ENCODE assay signal across 8 cellular contexts in the genomic region with DNA sequence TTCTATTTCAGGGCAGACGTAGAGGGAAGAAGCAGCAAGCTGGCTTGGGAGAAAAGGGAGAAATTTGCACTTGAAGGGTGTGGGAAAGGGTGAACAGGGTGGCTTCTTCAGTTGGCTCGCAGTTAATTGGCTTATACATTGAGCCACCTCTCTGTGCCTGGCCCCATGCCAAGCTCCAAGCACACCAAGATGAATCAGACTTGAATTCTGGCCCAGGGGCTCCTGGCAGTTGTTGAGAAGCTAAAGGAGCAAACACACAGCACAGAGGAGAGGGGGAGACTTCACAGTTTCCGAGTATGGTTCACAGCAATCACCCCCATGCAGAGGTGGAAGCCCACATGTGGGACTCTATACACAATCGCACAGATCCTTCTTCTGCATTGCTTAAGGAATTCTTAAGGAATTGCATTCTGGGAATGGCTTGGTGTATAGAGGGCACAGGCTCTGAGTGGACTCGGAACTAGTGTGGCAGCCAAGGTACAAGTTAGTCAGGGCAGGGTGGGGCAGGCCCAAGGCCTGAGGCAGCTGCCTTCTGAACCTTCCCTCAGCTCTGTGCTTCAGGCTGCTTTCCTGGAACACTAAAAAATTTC. TPM values are rescaled to one million over a fixed set of nuclear protein-coding genes. Genes with fewer than 3 reads are reported as not detected.
DNase-seq lines count a peak whose midpoint lies in the region; ATAC-seq, FAIRE-seq and TF ChIP-seq lines count a peak whose summit lies in the region.

No MANE protein-coding gene starts in this region.

- DNase-seq in NCI-H2227 treated with DMSO at 0.1 percent for 48 hours (lab: John Stamatoyannopoulos, UW), result peak; percentile 37
- DNase-seq in activated CD4-positive, alpha-beta T cell treated with anti-CD3 and anti-CD28 coated beads for 24 hours (ENCODE audit: low read depth in 2 of 2), result peak; percentile 69 to 70
- DNase-seq in choroid plexus epithelial cell (ENCODE audit: low read depth), result peak; percentile 97
- peak; percentile 41 for DNase-seq in HepG2 (ENCODE audit: low spot score)
- DNase-seq in stimulated activated CD4-positive, alpha-beta T cell treated with anti-CD3 and anti-CD28 coated beads, Interleukin-1b, Interleukin-23, amount 100 ng/mL, for 4 hours (ENCODE audit: low read depth in 2 of 2), result peak; percentile 65 to 72

- no peak for TF ChIP-seq RAD21 in HepG2 (CRISPR knock-in tag; IDR thresholded peaks at IDR 0.05)

- H2AFZ ChIP-seq in HepG2 (ENCODE audit: low read length), result peak overlapping the region; percentile 39

- peaks cover 9% of the 10 kb centered on the region for H3K79me2 ChIP-seq in HepG2 (ENCODE audit: insufficient read depth, low read length)

- CTCF ChIA-PET in HepG2 (lab: Yijun Ruan, JAX; ENCODE audit: low intra/inter-chr PET ratio, low total read pairs), result no interaction called here

- ATAC-seq in HepG2 (peak; percentile 28), GM19035 (IDR thresholded peaks at IDR 0.05; ENCODE audit: unreplicated experiment) (no peak), HG03095 (IDR thresholded peaks at IDR 0.05; ENCODE audit: unreplicated experiment) (no peak)

- H3K4me3 ChIP-seq in GM08714 (ENCODE audit: low read length) (peak overlapping the region; percentile 84), choroid plexus epithelial cell (ENCODE audit: low read depth, low read length) (peak overlapping the region; percentile 85), HepG2 (replicated peaks in 1 of 3; ENCODE audit: insufficient read depth in 1 of 3, low read depth in 2 of 3, low read length in 3 of 3) (peak overlapping the region; percentile 73 to 91 (median 88))

- POLR2A ChIA-PET in HepG2 (lab: Yijun Ruan, JAX), result interaction anchor here (2.8 kb wide), 1 partner anchor 34 kb away, joined by 18 read pairs; a partner anchor contains a TSS

- H3K36me3 ChIP-seq in HepG2 (replicated peaks in 1 of 2; ENCODE audit: control insufficient read depth in 1 of 2, insufficient read depth in 2 of 2, low read length in 2 of 2), result no peaks in the 10 kb centered on the region

- H3K9ac ChIP-seq in HepG2 (ENCODE audit: insufficient read depth, low read depth, low read length), result peak overlapping the region; percentile 73; the same call in 1 of the 2 replicates

- no peak overlapping the region for H3K27ac ChIP-seq in HepG2 (ENCODE audit: extremely low read length, insufficient read depth, low read length)

- no peaks in the 10 kb centered on the region for H4K20me1 ChIP-seq in HepG2 (ENCODE audit: insufficient read depth, low read length)

- TF ChIP-seq CTCF in choroid plexus epithelial cell (conservative IDR thresholded peaks at IDR 0.05; ENCODE audit: low read depth, low read length), result no peak
- TF ChIP-seq CTCF in HepG2 (CRISPR knock-in tag; IDR thresholded peaks at IDR 0.05), result no peak

- intact Hi-C loops in HepG2 (cut with micrococcal nuclease; ENCODE audit: unreplicated experiment), result no loop called here

- FAIRE-seq in HepG2 (lab: Jason Lieb, UNC), result no peak

- no TSS peak for BruUV-seq in HepG2 (replicated peaks; lab: Mats Ljungman, UMichigan)

- H3K4me2 ChIP-seq in HepG2 (ENCODE audit: low read depth, low read length), result peak overlapping the region; percentile 95

- no peaks in the 10 kb centered on the region; a peak in 1 of 5 replicates for H3K27me3 ChIP-seq in HepG2 (ENCODE audit: control insufficient read depth in 1 of 2, insufficient read depth in 2 of 2, low read length in 2 of 2)

- 47% methylated on average over 5 of the region's 5 CpGs for WGBS in HepG2 (ENCODE audit: low lambda C conversion rate)

- no peak for TF ChIP-seq POLR2A in HepG2 (IDR thresholded peaks at IDR 0.05; ENCODE audit: insufficient read depth in 1 of 2, low read depth in 2 of 2, low read length in 2 of 2)

- H3K4me1 ChIP-seq in HepG2 (ENCODE audit: insufficient read depth, low read length), result peaks cover 48% of the 10 kb centered on the region

- in situ Hi-C loops in HepG2 (cut with HindIII; ENCODE audit: extremely low pct_ligation_motif_present, low pct_unique_long_range_greater_than_20kb), result no loop called here

- H3K9me3 ChIP-seq in HepG2 (ENCODE audit: low read length), result no peaks in the 10 kb centered on the region

- TF ChIP-seq EP300 in HepG2 (IDR thresholded peaks at IDR 0.05; ENCODE audit: low read depth in 2 of 2, low read length in 2 of 2) (no peak), HepG2 (CRISPR knock-in tag; IDR thresholded peaks at IDR 0.05; ENCODE audit: borderline replicate concordance) (no peak)

RNA-seq across cellular contexts. Expression of a gene that starts 1.5 kb away (rescaled TPM):
- total RNA-seq in HepG2 (2016; rRNA removed; fragmentation: Illumina TruSeq; extraction: Trizol), result 19.6 and 29.6 TPM in 2 replicates
- total RNA-seq in HepG2 (2016; cell fraction: cytosol; rRNA removed; fragmentation: Illumina TruSeq; extraction: Trizol; ENCODE audit: low read depth), result 3.6 and 4.9 TPM in 2 replicates
- total RNA-seq in HepG2 (2016; cell fraction: insoluble cytoplasmic fraction; rRNA removed; fragmentation: Illumina TruSeq; extraction: Trizol), result 18.9 and 31.3 TPM in 2 replicates
- 8.4 and 10.4 TPM in 2 replicates for total RNA-seq in HepG2 (2016; cell fraction: membrane; rRNA removed; fragmentation: Illumina TruSeq; extraction: Trizol)
- total RNA-seq in HepG2 (2016; cell fraction: nucleus; rRNA removed; fragmentation: Illumina TruSeq; extraction: Trizol), result 29.7 and 31.9 TPM in 2 replicates
- 18.2 and 23.7 TPM in 2 replicates for polyA plus RNA-seq in HepG2 (2011; rRNA removed)
- 19.8 and 24.3 TPM in 2 replicates for polyA plus RNA-seq in HepG2 (2011; cell fraction: cytosol; rRNA removed)
- 5.3 and 5.8 TPM in 2 replicates for polyA plus RNA-seq in HepG2 (2011; cell fraction: nucleus; rRNA removed)
- polyA plus RNA-seq in HepG2 (2012), result 20.4 and 23.4 TPM in 2 replicates
- 4.6 and 4.8 TPM in 2 replicates for polyA plus RNA-seq in HepG2 (2016; cell fraction: cytosol; fragmentation: Illumina TruSeq; extraction: Trizol; ENCODE audit: low read depth)
- polyA plus RNA-seq in HepG2 (2016; cell fraction: insoluble cytoplasmic fraction; fragmentation: Illumina TruSeq; extraction: Trizol; ENCODE audit: low read depth), result 24.7 and 26.0 TPM in 2 replicates
- polyA plus RNA-seq in HepG2 (2016; cell fraction: membrane; fragmentation: Illumina TruSeq; extraction: Trizol; ENCODE audit: low read depth), result 8.4 and 8.6 TPM in 2 replicates
- 49.7 and 53.4 TPM in 2 replicates for polyA plus RNA-seq in HepG2 (2016; cell fraction: nucleus; fragmentation: Illumina TruSeq; extraction: Trizol; ENCODE audit: insufficient read depth, low read depth)
- 42.0 and 74.8 TPM in 2 replicates for polyA minus RNA-seq in HepG2 (2011; rRNA and poly(A)+ RNA removed; ENCODE audit: low replicate concordance)
- 12.3 and 16.8 TPM in 2 replicates for polyA minus RNA-seq in HepG2 (2011; cell fraction: cytosol; rRNA and poly(A)+ RNA removed)
- polyA minus RNA-seq in HepG2 (2011; cell fraction: nucleus; rRNA and poly(A)+ RNA removed), result 6.6 and 8.3 TPM in 2 replicates

RNA-seq across cellular contexts. Expression of a gene that starts 6.1 kb away (rescaled TPM):
- total RNA-seq in HepG2 (2016; rRNA removed; fragmentation: Illumina TruSeq; extraction: Trizol), result 49.0 and 62.8 TPM in 2 replicates
- total RNA-seq in HepG2 (2016; cell fraction: cytosol; rRNA removed; fragmentation: Illumina TruSeq; extraction: Trizol; ENCODE audit: low read depth), result 4.9 and 6.2 TPM in 2 replicates
- 48.7 and 69.6 TPM in 2 replicates for total RNA-seq in HepG2 (2016; cell fraction: insoluble cytoplasmic fraction; rRNA removed; fragmentation: Illumina TruSeq; extraction: Trizol)
- 11.4 and 13.5 TPM in 2 replicates for total RNA-seq in HepG2 (2016; cell fraction: membrane; rRNA removed; fragmentation: Illumina TruSeq; extraction: Trizol)
- total RNA-seq in HepG2 (2016; cell fraction: nucleus; rRNA removed; fragmentation: Illumina TruSeq; extraction: Trizol), result 60.4 and 60.5 TPM in 2 replicates
- 34.6 and 40.7 TPM in 2 replicates for polyA plus RNA-seq in HepG2 (2011; rRNA removed)
- polyA plus RNA-seq in HepG2 (2011; cell fraction: cytosol; rRNA removed), result 14.1 and 18.7 TPM in 2 replicates
- 57.0 and 57.3 TPM in 2 replicates for polyA plus RNA-seq in HepG2 (2011; cell fraction: nucleus; rRNA removed)
- 23.3 and 28.5 TPM in 2 replicates for polyA plus RNA-seq in HepG2 (2012)
- 2.9 and 3.8 TPM in 2 replicates for polyA plus RNA-seq in HepG2 (2016; cell fraction: cytosol; fragmentation: Illumina TruSeq; extraction: Trizol; ENCODE audit: low read depth)
- 51.8 and 55.2 TPM in 2 replicates for polyA plus RNA-seq in HepG2 (2016; cell fraction: insoluble cytoplasmic fraction; fragmentation: Illumina TruSeq; extraction: Trizol; ENCODE audit: low read depth)
- polyA plus RNA-seq in HepG2 (2016; cell fraction: membrane; fragmentation: Illumina TruSeq; extraction: Trizol; ENCODE audit: low read depth), result 7.6 and 8.1 TPM in 2 replicates
- 87.4 and 95.0 TPM in 2 replicates for polyA plus RNA-seq in HepG2 (2016; cell fraction: nucleus; fragmentation: Illumina TruSeq; extraction: Trizol; ENCODE audit: insufficient read depth, low read depth)
- polyA minus RNA-seq in HepG2 (2011; rRNA and poly(A)+ RNA removed; ENCODE audit: low replicate concordance), result 12.6 and 13.2 TPM in 2 replicates
- polyA minus RNA-seq in HepG2 (2011; cell fraction: cytosol; rRNA and poly(A)+ RNA removed), result 14.4 and 16.7 TPM in 2 replicates
- 87.9 and 89.9 TPM in 2 replicates for polyA minus RNA-seq in HepG2 (2011; cell fraction: nucleus; rRNA and poly(A)+ RNA removed)

RNA-seq across cellular contexts. Expression of a gene that starts 34.1 kb away (rescaled TPM):
- 38.4 and 48.1 TPM in 2 replicates for total RNA-seq in HepG2 (2016; rRNA removed; fragmentation: Illumina TruSeq; extraction: Trizol)
- total RNA-seq in HepG2 (2016; cell fraction: cytosol; rRNA removed; fragmentation: Illumina TruSeq; extraction: Trizol; ENCODE audit: low read depth), result 8.6 and 9.6 TPM in 2 replicates
- total RNA-seq in HepG2 (2016; cell fraction: insoluble cytoplasmic fraction; rRNA removed; fragmentation: Illumina TruSeq; extraction: Trizol), result 38.3 and 48.8 TPM in 2 replicates
- 15.4 and 16.8 TPM in 2 replicates for total RNA-seq in HepG2 (2016; cell fraction: membrane; rRNA removed; fragmentation: Illumina TruSeq; extraction: Trizol)
- total RNA-seq in HepG2 (2016; cell fraction: nucleus; rRNA removed; fragmentation: Illumina TruSeq; extraction: Trizol), result 43.2 and 48.5 TPM in 2 replicates
- polyA plus RNA-seq in HepG2 (2011; rRNA removed), result 7.0 and 12.1 TPM in 2 replicates
- 3.5 and 3.8 TPM in 2 replicates for polyA plus RNA-seq in HepG2 (2011; cell fraction: cytosol; rRNA removed)
- polyA plus RNA-seq in HepG2 (2011; cell fraction: nucleus; rRNA removed), result 6.1 and 6.9 TPM in 2 replicates
- polyA plus RNA-seq in HepG2 (2012), result 9.9 and 15.6 TPM in 2 replicates
- polyA plus RNA-seq in HepG2 (2016; cell fraction: cytosol; fragmentation: Illumina TruSeq; extraction: Trizol; ENCODE audit: low read depth), result 2.4 and 3.3 TPM in 2 replicates
- 22.4 and 23.2 TPM in 2 replicates for polyA plus RNA-seq in HepG2 (2016; cell fraction: insoluble cytoplasmic fraction; fragmentation: Illumina TruSeq; extraction: Trizol; ENCODE audit: low read depth)
- polyA plus RNA-seq in HepG2 (2016; cell fraction: membrane; fragmentation: Illumina TruSeq; extraction: Trizol; ENCODE audit: low read depth), result 1.7 and 2.0 TPM in 2 replicates
- polyA plus RNA-seq in HepG2 (2016; cell fraction: nucleus; fragmentation: Illumina TruSeq; extraction: Trizol; ENCODE audit: insufficient read depth, low read depth), result 25.2 and 33.0 TPM in 2 replicates
- polyA minus RNA-seq in HepG2 (2011; rRNA and poly(A)+ RNA removed; ENCODE audit: low replicate concordance), result 12.5 and 21.4 TPM in 2 replicates
- 11.4 and 15.9 TPM in 2 replicates for polyA minus RNA-seq in HepG2 (2011; cell fraction: cytosol; rRNA and poly(A)+ RNA removed)
- 31.5 and 46.4 TPM in 2 replicates for polyA minus RNA-seq in HepG2 (2011; cell fraction: nucleus; rRNA and poly(A)+ RNA removed)

RNA-seq across cellular contexts. Expression of a gene that starts 36.2 kb away (rescaled TPM):
- total RNA-seq in HepG2 (2016; rRNA removed; fragmentation: Illumina TruSeq; extraction: Trizol), result not detected in 2 replicates
- total RNA-seq in HepG2 (2016; cell fraction: cytosol; rRNA removed; fragmentation: Illumina TruSeq; extraction: Trizol; ENCODE audit: low read depth), result not detected in 2 replicates
- not detected in 2 replicates for total RNA-seq in HepG2 (2016; cell fraction: insoluble cytoplasmic fraction; rRNA removed; fragmentation: Illumina TruSeq; extraction: Trizol)
- not detected in 2 replicates for total RNA-seq in HepG2 (2016; cell fraction: membrane; rRNA removed; fragmentation: Illumina TruSeq; extraction: Trizol)
- not detected in 2 replicates for total RNA-seq in HepG2 (2016; cell fraction: nucleus; rRNA removed; fragmentation: Illumina TruSeq; extraction: Trizol)
- not detected in 2 replicates for polyA plus RNA-seq in HepG2 (2011; rRNA removed)
- not detected in 2 replicates for polyA plus RNA-seq in HepG2 (2011; cell fraction: cytosol; rRNA removed)
- polyA plus RNA-seq in HepG2 (2011; cell fraction: nucleus; rRNA removed), result not detected in 2 replicates
- not detected in 2 replicates for polyA plus RNA-seq in HepG2 (2012)
- polyA plus RNA-seq in HepG2 (2016; cell fraction: cytosol; fragmentation: Illumina TruSeq; extraction: Trizol; ENCODE audit: low read depth), result not detected in 2 replicates
- not detected in 2 replicates for polyA plus RNA-seq in HepG2 (2016; cell fraction: insoluble cytoplasmic fraction; fragmentation: Illumina TruSeq; extraction: Trizol; ENCODE audit: low read depth)
- not detected in 2 replicates for polyA plus RNA-seq in HepG2 (2016; cell fraction: membrane; fragmentation: Illumina TruSeq; extraction: Trizol; ENCODE audit: low read depth)
- polyA plus RNA-seq in HepG2 (2016; cell fraction: nucleus; fragmentation: Illumina TruSeq; extraction: Trizol; ENCODE audit: insufficient read depth, low read depth), result not detected in 2 replicates
- polyA minus RNA-seq in HepG2 (2011; rRNA and poly(A)+ RNA removed; ENCODE audit: low replicate concordance), result not detected in 2 replicates
- not detected in 2 replicates for polyA minus RNA-seq in HepG2 (2011; cell fraction: cytosol; rRNA and poly(A)+ RNA removed)
- not detected in 2 replicates for polyA minus RNA-seq in HepG2 (2011; cell fraction: nucleus; rRNA and poly(A)+ RNA removed)

Comparison
In these comparisons a context has a peak if more than half of its experiments do, and no peak if none do; other contexts are left out.
1. DNase-seq: peak in every context shown above with its lines; median percentile 97 in choroid plexus epithelial cell; 70 in activated CD4-positive, alpha-beta T cell treated with anti-CD3 and anti-CD28 coated beads for 24 hours; 68 in stimulated activated CD4-positive, alpha-beta T cell treated with anti-CD3 and anti-CD28 coated beads, Interleukin-1b, Interleukin-23, amount 100 ng/mL, for 4 hours; 41 in HepG2; 37 in NCI-H2227 treated with DMSO at 0.1 percent for 48 hours.